ENCODE assay signal across 8 cellular contexts in genomic region chr7:90595801-90596683, GRCh38. TPM values are rescaled to one million over a fixed set of nuclear protein-coding genes. Genes with fewer than 3 reads are reported as not detected.
DNase-seq lines count a peak whose midpoint lies in the region; ATAC-seq and TF ChIP-seq lines count a peak whose summit lies in the region.

CDK14 (plus strand) TSS chr7:90596321; CDS start chr7:90596628, 307 bp downstream.

- H3K27ac ChIP-seq in foreskin keratinocyte = peak within 1 kb of the TSS; percentile 38
- H3K27ac ChIP-seq in upper lobe of right lung = peak within 1 kb of the TSS; percentile 70

- H3K27me3 ChIP-seq in foreskin keratinocyte (no peaks in the 10 kb centered on the region), upper lobe of right lung (no peaks in the 10 kb centered on the region)

- no peaks in the 10 kb centered on the region for H3K9me3 ChIP-seq in upper lobe of right lung

- H3K36me3 ChIP-seq in upper lobe of right lung = no peaks in the 10 kb centered on the region

- H3K9me3 Mint-ChIP-seq in nephron progenitor cell = no peaks in the 10 kb centered on the region

- intact Hi-C loops in upper lobe of right lung (cut with DNase I) = no loop called here

- peaks cover 3% of the 10 kb centered on the region for H3K4me1 ChIP-seq in foreskin keratinocyte
- peaks cover 11% of the 10 kb centered on the region for H3K4me1 ChIP-seq in upper lobe of right lung

- no peaks in the 10 kb centered on the region for H3K36me3 Mint-ChIP-seq in nephron progenitor cell (ENCODE audit: low read depth)

- ATAC-seq in GM19351 (IDR thresholded peaks at IDR 0.05; ENCODE audit: unreplicated experiment) (peak; percentile 52), HG03378 (IDR thresholded peaks at IDR 0.05; ENCODE audit: unreplicated experiment) (peak; percentile 36), foreskin keratinocyte (peak; percentile 82), upper lobe of right lung (peak; percentile 89)

- peak within 1 kb of the TSS; percentile 78 for H3K27ac Mint-ChIP-seq in nephron progenitor cell

- H3K27me3 Mint-ChIP-seq in nephron progenitor cell (ENCODE audit: low read depth, poor library complexity) = peaks cover 6% of the 10 kb centered on the region

- H3K4me1 Mint-ChIP-seq in nephron progenitor cell = peaks cover 34% of the 10 kb centered on the region

- H3K4me3 ChIP-seq in upper lobe of right lung = peak within 1 kb of the TSS; percentile 65

- peak; percentile 66 for DNase-seq in DMS 273 treated with DMSO at 0.1 percent for 48 hours (lab: John Stamatoyannopoulos, UW)
- peak; percentile 28 for DNase-seq in NCI-H82 treated with DMSO at 0.1 percent for 48 hours (lab: John Stamatoyannopoulos, UW; ENCODE audit: unreplicated experiment)
- DNase-seq in activated T-cell treated with anti-CD3 and anti-CD28 coated beads, Interleukin-2, amount 50 U/mL, for 48 hours = peak; percentile 63 to 65
- DNase-seq in foreskin keratinocyte = peak in 1 of 2 donors; percentile 30
- DNase-seq in nephron progenitor cell = peak; percentile 89
- DNase-seq in upper lobe of right lung = peak; percentile 91

- peak; percentile 64 for TF ChIP-seq CTCF in foreskin keratinocyte (conservative IDR thresholded peaks at IDR 0.05)
- TF ChIP-seq CTCF in nephron progenitor cell (IDR thresholded peaks at IDR 0.05) = no peak
- TF ChIP-seq CTCF in upper lobe of right lung (IDR thresholded peaks at IDR 0.05) = peak; percentile 41

- peak within 1 kb of the TSS; percentile 97 for H3K4me3 Mint-ChIP-seq in nephron progenitor cell

RNA-seq across cellular contexts. Expression of gene CDK14, which starts in this region (rescaled TPM):
- total RNA-seq in foreskin keratinocyte (8.1 and 9.5 TPM in 2 replicates), upper lobe of right lung (47.2 TPM)
- polyA plus RNA-seq in foreskin keratinocyte = 1.7 and 1.8 TPM in 2 replicates

Comparison
In these comparisons a context has a peak if more than half of its experiments do, and no peak if none do; other contexts are left out.
1. ATAC-seq: peak in every context shown above with its lines; median percentile 89 in upper lobe of right lung; 82 in foreskin keratinocyte; 52 in GM19351; 36 in HG03378.